Comparison of ENCODE assay signal across 24 cellular contexts in the genomic region with DNA sequence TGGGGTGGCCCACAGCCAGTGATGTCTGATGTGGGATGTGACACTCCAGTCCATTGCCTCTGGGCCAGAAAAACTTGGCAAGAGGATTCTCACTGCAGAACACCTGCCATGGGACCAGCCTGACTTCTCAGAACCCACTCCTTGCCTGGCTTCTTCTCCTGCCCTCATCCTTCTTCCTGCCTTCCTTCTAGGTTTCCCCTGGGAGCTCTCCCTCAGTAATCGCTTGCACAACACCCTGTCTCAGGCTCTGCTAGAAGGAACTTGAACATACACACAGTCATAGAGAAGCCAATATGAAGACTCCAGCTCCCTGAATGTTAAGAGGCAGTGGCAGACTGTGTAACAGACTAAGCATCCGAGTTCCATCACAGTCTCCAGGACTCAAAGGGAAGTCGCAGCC.
"Had no signal": no experiment of that assay in that cellular context is flagged by ENCODE, and none has a peak within 500 bp of the region (broad histone marks: within the 10 kb centered on the region; RNA-seq: fewer than 3 reads in every experiment).

No MANE protein-coding gene starts in this region.

- H3K27ac Mint-ChIP-seq: activated naive CD8-positive, alpha-beta T cell treated with anti-CD3 and anti-CD28 coated beads for 36 hours; activated T-helper 2 cell treated with anti-CD3 and anti-CD28 coated beads, Interferon-gamma antibody, Interleukin-2, Interleukin-4, amounts not matched to agents 10 μg/mL and 5 μg/mL and 100 μg/mL, durations not matched to agents 14 hours and 24 hours and 36 hours; WTC11 had no signal

- H3K27me3 Mint-ChIP-seq: activated naive CD8-positive, alpha-beta T cell treated with anti-CD3 and anti-CD28 coated beads for 36 hours had no signal

- H3K4me3 Mint-ChIP-seq: activated naive CD8-positive, alpha-beta T cell treated with anti-CD3 and anti-CD28 coated beads for 36 hours; activated T-cell treated with anti-CD3 and anti-CD28 coated beads, Interleukin-2, amount 50 U/mL, for 4 hours; naive B cell; neural crest cell; WTC11 had no signal

- ATAC-seq: activated T-cell treated with anti-CD3 and anti-CD28 coated beads, Interleukin-2, amount 50 U/mL, for 4 hours; gastroesophageal sphincter; left colon; lower lobe of right lung; sciatic nerve; SK-N-SH treated with all-trans-retinoic acid at 6 μM for 48 hours; WTC11 had no signal

- H3K9me3 ChIP-seq: gastroesophageal sphincter, lower lobe of right lung, testis had no signal

- DNase-seq: activated CD8-positive, alpha-beta memory T cell treated with anti-CD3 and anti-CD28 coated beads, Interleukin-2, amount 50 U/mL, for 48 hours; activated naive CD4-positive, alpha-beta T cell; activated naive CD8-positive, alpha-beta T cell treated with anti-CD3 and anti-CD28 coated beads for 36 hours; activated T-cell treated with anti-CD3 and anti-CD28 coated beads, Interleukin-2, amount 50 U/mL, for 4 hours; amniotic stem cell; islet precursor cell; left colon; lower lobe of right lung; naive B cell; posterior cingulate gyrus; stimulated activated CD4-positive, alpha-beta T cell treated with anti-CD3 and anti-CD28 coated beads, Interleukin-2, amount 100 ng/mL, for 48 hours; stimulated activated CD8-positive, alpha-beta memory T cell treated with anti-CD3 and anti-CD28 coated beads, Interleukin-4, amount 100 ng/mL, for 48 hours; stimulated activated naive CD4-positive, alpha-beta T cell; T-helper 1 cell; T-helper 9 cell; testis; trophoblast cell had no signal

- H3K4me3 ChIP-seq: gastroesophageal sphincter, lower lobe of right lung, testis had no signal

- H3K9me3 Mint-ChIP-seq: activated naive CD8-positive, alpha-beta T cell treated with anti-CD3 and anti-CD28 coated beads for 36 hours; activated T-cell treated with anti-CD3 and anti-CD28 coated beads, Interleukin-2, amount 50 U/mL, for 4 hours; activated T-helper 2 cell treated with anti-CD3 and anti-CD28 coated beads, Interferon-gamma antibody, Interleukin-2, Interleukin-4, amounts not matched to agents 10 μg/mL and 5 μg/mL and 100 μg/mL, durations not matched to agents 14 hours and 24 hours and 36 hours; neural crest cell; WTC11 had no signal

- H3K27me3 ChIP-seq: gastroesophageal sphincter, testis had no signal

- H3K36me3 Mint-ChIP-seq: naive B cell, WTC11 had no signal

- H3K27ac ChIP-seq: epithelial cell of prostate, gastroesophageal sphincter, lower lobe of right lung, testis had no signal

- H3K36me3 ChIP-seq: gastroesophageal sphincter, lower lobe of right lung had no signal
